In genomic region chr15:95698971-95699370, GRCh38 we compare ENCODE assay signal across 15 cellular contexts.
DNase-seq lines count a peak whose midpoint lies in the region; ATAC-seq and TF ChIP-seq lines count a peak whose summit lies in the region.
"Had no signal": no experiment of that assay in that cellular context is flagged by ENCODE, and none has a peak within 500 bp of the region (broad histone marks: within the 10 kb centered on the region; RNA-seq: fewer than 3 reads in every experiment).

No MANE protein-coding gene starts in this region.

- no peaks in the 10 kb centered on the region for H3K27me3 ChIP-seq in H7 (ENCODE audit: control insufficient read depth, insufficient read depth, low read length)
- H3K27me3 ChIP-seq: BE2C had no signal

- no peaks in the 10 kb centered on the region for H3K36me3 ChIP-seq in H7 (replicated peaks; ENCODE audit: control insufficient read depth, insufficient read depth, low read length)
- H3K36me3 ChIP-seq: BE2C, HAP-1 had no signal

- DNase-seq in AG10803 (ENCODE audit: low read depth) (peak; percentile 11), ELR (ENCODE audit: low read depth) (peak; percentile 19), RPMI7951 (ENCODE audit: low read depth) (peak; percentile 35), foreskin fibroblast (peak; percentile 23 to 65), H7 (no peak), islet precursor cell (no peak)
- DNase-seq: 8988T; BE2C; Caco-2; CD8-positive, alpha-beta memory T cell; DND-41 had no signal

- ATAC-seq in HG03175 (IDR thresholded peaks at IDR 0.05; ENCODE audit: unreplicated experiment), result no peak
- ATAC-seq: GM23338, HepG2 had no signal

- H3K4me3 ChIP-seq in AG10803 (ENCODE audit: low read length) (no peak overlapping the region), foreskin fibroblast (ENCODE audit: low read depth in 1 of 2, low read length in 2 of 2) (no peak overlapping the region), H7 (ENCODE audit: insufficient read depth, low read depth, low read length) (no peak overlapping the region)
- H3K4me3 ChIP-seq: GM23338, HAP-1 had no signal

- TF ChIP-seq CTCF in AG10803 (conservative IDR thresholded peaks at IDR 0.05; ENCODE audit: low read length), result no peak
- TF ChIP-seq CTCF in foreskin fibroblast (IDR thresholded peaks at IDR 0.05; ENCODE audit: low read depth, low read length), result no peak

Comparison
In these comparisons a context has a peak if more than half of its experiments do, and no peak if none do; other contexts are left out.
1. DNase-seq: peak in AG10803 (single experiment), ELR (single experiment), RPMI7951 (single experiment) and foreskin fibroblast (2 of 2); none in H7 (single experiment) and islet precursor cell (single experiment).